16 cellular contexts compared by ENCODE assay signal in genomic region chr2:28225472-28225915, GRCh38.
DNase-seq lines count a peak whose midpoint lies in the region; ATAC-seq and TF ChIP-seq lines count a peak whose summit lies in the region.
"Had no signal": no experiment of that assay in that cellular context is flagged by ENCODE, and none has a peak within 500 bp of the region (broad histone marks: within the 10 kb centered on the region; RNA-seq: fewer than 3 reads in every experiment).

No MANE protein-coding gene starts in this region.

- H3K4me1 ChIP-seq in RWPE2 (ENCODE audit: insufficient read depth, poor library complexity, severe bottlenecking) = peaks cover 21% of the 10 kb centered on the region
- H3K4me1 ChIP-seq in upper lobe of right lung = peaks cover 17% of the 10 kb centered on the region
- no peaks in the 10 kb centered on the region for H3K4me1 ChIP-seq in Karpas-422 (ENCODE audit: low read length)

- no peak for TF ChIP-seq CTCF in RWPE2 (IDR thresholded peaks at IDR 0.05; ENCODE audit: poor library complexity, severe bottlenecking)
- no peak for TF ChIP-seq CTCF in epithelial cell of esophagus (IDR thresholded peaks at IDR 0.05; ENCODE audit: insufficient read depth, low read depth, low read length, missing control alignments)
- no peak for TF ChIP-seq CTCF in omental fat pad (IDR thresholded peaks at IDR 0.05)
- TF ChIP-seq CTCF in upper lobe of right lung (IDR thresholded peaks at IDR 0.05) = no peak

- no peak overlapping the region for H3K4me2 ChIP-seq in Karpas-422 (ENCODE audit: low read depth, low read length, poor library complexity, severe bottlenecking)

- H3K9me3 ChIP-seq in RWPE2 (ENCODE audit: severe bottlenecking) (no peaks in the 10 kb centered on the region), upper lobe of right lung (no peaks in the 10 kb centered on the region), Karpas-422 (ENCODE audit: low read length) (no peaks in the 10 kb centered on the region)

- no peak for DNase-seq in RWPE2 (ENCODE audit: low spot score)
- DNase-seq in epithelial cell of esophagus (ENCODE audit: low read depth) = peak; percentile 7
- DNase-seq in omental fat pad (ENCODE audit: low spot score) = no peak
- DNase-seq in upper lobe of right lung = no peak
- DNase-seq in NCI-H2196 (lab: John Stamatoyannopoulos, UW; ENCODE audit: unreplicated experiment) = no peak
- DNase-seq in Karpas-422 = no peak
- DNase-seq: activated gamma-delta T cell treated with Interleukin-2 at 50 U/mL for 16 hours; dermis blood vessel endothelial cell; GF-D8; NCI-H187; NCI-H524 treated with DMSO at 0.1 percent for 48 hours; SHP77 treated with DMSO at 0.1 percent for 48 hours; stimulated activated naive CD4-positive, alpha-beta T cell treated with Interleukin-2 at 50 U/mL for 16 hours; T-helper 9 cell had no signal

- ATAC-seq in RWPE2 (ENCODE audit: low read depth) = peak; percentile 35
- ATAC-seq in omental fat pad (ENCODE audit: low FRiP score) = peak; percentile 58
- ATAC-seq in upper lobe of right lung = no peak
- no peak for ATAC-seq in GM21447 (IDR thresholded peaks at IDR 0.05; ENCODE audit: unreplicated experiment)
- ATAC-seq in HG03097 (IDR thresholded peaks at IDR 0.05; ENCODE audit: low FRiP score, unreplicated experiment) = no peak

- H3K36me3 ChIP-seq in RWPE2 (ENCODE audit: low read depth) = no peaks in the 10 kb centered on the region
- no peaks in the 10 kb centered on the region for H3K36me3 ChIP-seq in upper lobe of right lung
- H3K36me3 ChIP-seq in Karpas-422 (ENCODE audit: insufficient read depth, low read length) = no peaks in the 10 kb centered on the region

- no peaks in the 10 kb centered on the region for H3K9me2 ChIP-seq in Karpas-422 (replicated peaks; ENCODE audit: insufficient read depth, low read length)

- H3K9ac ChIP-seq in Karpas-422 (ENCODE audit: low read length) = no peak overlapping the region

- H3K27me3 ChIP-seq in RWPE2 (ENCODE audit: insufficient read depth, poor library complexity, severe bottlenecking) (no peaks in the 10 kb centered on the region), upper lobe of right lung (no peaks in the 10 kb centered on the region), Karpas-422 (ENCODE audit: low read length) (no peaks in the 10 kb centered on the region)

- H3K79me2 ChIP-seq in Karpas-422 (ENCODE audit: low read length) = no peaks in the 10 kb centered on the region

- H3K4me3 ChIP-seq in RWPE2 (ENCODE audit: severe bottlenecking) = no peak overlapping the region
- H3K4me3 ChIP-seq in epithelial cell of esophagus (ENCODE audit: low read length) = no peak overlapping the region
- no peak overlapping the region for H3K4me3 ChIP-seq in upper lobe of right lung
- no peak overlapping the region for H3K4me3 ChIP-seq in Karpas-422 (ENCODE audit: low read length)

- intact Hi-C loops in upper lobe of right lung (cut with DNase I) = no loop called here

- H3K27ac ChIP-seq in RWPE2 (ENCODE audit: poor library complexity, severe bottlenecking) = peak overlapping the region; percentile 50
- peak overlapping the region; percentile 4 for H3K27ac ChIP-seq in upper lobe of right lung
- H3K27ac ChIP-seq in Karpas-422 (ENCODE audit: low read length) = no peak overlapping the region

- H4K20me1 ChIP-seq in Karpas-422 (ENCODE audit: insufficient read depth, low read depth, low read length) = peaks cover 6% of the 10 kb centered on the region; the same call in 1 of the 2 replicates

- H2AFZ ChIP-seq in Karpas-422 (ENCODE audit: low read length) = no peak overlapping the region

Comparison
In these comparisons a context has a peak if more than half of its experiments do, and no peak if none do; other contexts are left out.
1. ATAC-seq: peak in RWPE2 (single experiment) and omental fat pad (single experiment); none in upper lobe of right lung (single experiment), GM21447 (single experiment) and HG03097 (single experiment).